Comparison of ENCODE assay signal across 1 cellular context in the genomic region with DNA sequence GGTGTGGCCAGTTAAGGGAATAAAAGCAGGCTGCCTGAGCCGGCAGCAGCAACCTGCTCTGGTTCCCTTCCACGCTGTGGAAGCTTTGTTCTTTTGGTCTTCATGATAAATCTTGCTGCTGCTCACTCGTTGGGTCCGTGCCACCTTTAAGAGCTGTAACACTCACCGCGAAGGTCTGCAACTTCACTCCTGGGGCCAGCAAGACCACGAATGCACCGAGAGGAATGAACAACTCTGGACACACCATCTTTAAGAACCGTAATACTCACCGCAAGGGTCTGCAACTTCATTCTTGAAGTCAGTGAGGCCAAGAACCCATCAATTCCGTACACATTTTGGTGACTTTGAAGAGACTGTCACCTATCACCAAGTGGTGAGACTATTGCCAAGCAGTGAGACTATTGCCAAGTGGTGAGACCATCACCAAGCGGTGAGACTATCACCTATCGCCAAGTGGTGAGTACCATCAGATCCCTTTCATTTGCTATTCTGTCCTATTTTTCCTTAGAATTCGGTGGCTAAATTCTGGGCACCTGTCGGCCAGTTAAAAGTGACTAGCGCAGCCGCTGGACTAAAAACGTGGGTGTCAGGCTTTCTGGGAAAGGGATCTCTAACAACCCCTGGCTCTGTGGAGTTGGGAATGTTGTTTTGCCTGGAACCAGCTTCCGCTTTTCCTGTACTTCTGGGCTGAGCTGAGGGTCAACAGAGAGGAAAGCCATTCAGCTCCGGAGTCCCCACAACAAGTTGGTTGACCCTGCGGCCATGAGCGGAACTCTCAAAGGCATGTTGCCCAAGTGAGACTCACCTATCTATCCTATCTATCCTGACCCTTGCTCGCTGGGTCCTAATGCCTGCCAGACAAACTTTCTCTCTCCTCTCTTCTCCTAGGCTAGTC.
TF ChIP-seq lines count a peak whose summit lies in the region.

A gene with protein sequence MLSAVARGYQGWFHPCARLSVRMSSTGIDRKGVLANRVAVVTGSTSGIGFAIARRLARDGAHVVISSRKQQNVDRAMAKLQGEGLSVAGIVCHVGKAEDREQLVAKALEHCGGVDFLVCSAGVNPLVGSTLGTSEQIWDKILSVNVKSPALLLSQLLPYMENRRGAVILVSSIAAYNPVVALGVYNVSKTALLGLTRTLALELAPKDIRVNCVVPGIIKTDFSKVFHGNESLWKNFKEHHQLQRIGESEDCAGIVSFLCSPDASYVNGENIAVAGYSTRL (plus strand): TSS at position 48 of the 895 bp plus-strand sequence. CDS start 2,501 bp downstream, outside the sequence.

TF ChIP-seq in HepG2, 621 proteins besides CTCF, POLR2A, EP300 and RAD21 (continued from another document and continues in another):
- TF ChIP-seq, protein P1, sequence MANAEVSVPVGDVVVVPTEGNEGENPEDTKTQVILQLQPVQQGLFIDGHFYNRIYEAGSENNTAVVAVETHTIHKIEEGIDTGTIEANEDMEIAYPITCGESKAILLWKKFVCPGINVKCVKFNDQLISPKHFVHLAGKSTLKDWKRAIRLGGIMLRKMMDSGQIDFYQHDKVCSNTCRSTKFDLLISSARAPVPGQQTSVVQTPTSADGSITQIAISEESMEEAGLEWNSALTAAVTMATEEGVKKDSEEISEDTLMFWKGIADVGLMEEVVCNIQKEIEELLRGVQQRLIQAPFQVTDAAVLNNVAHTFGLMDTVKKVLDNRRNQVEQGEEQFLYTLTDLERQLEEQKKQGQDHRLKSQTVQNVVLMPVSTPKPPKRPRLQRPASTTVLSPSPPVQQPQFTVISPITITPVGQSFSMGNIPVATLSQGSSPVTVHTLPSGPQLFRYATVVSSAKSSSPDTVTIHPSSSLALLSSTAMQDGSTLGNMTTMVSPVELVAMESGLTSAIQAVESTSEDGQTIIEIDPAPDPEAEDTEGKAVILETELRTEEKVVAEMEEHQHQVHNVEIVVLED (CRISPR knock-in tag; IDR thresholded peaks at IDR 0.05; ENCODE audit: borderline replicate concordance) = peak; percentile 70; the same call in 1 of the 2 replicates
- TF ChIP-seq ZNF138 (CRISPR knock-in tag; IDR thresholded peaks at IDR 0.05; ENCODE audit: low read depth) = no peak
- TF ChIP-seq ZNF337 (CRISPR knock-in tag; IDR thresholded peaks at IDR 0.05; ENCODE audit: borderline replicate concordance, low read depth) = no peak; the same call in 1 of the 2 replicates
- 0 out of 2 replicates have a peak, but pooled peaks have one; percentile 79 for TF ChIP-seq ZNF260 (CRISPR knock-in tag; IDR thresholded peaks at IDR 0.05; ENCODE audit: borderline replicate concordance, low read depth)
- TF ChIP-seq ZNF75D (CRISPR knock-in tag; IDR thresholded peaks at IDR 0.05; ENCODE audit: borderline replicate concordance) = no peak
- TF ChIP-seq ARNT (IDR thresholded peaks at IDR 0.05) = no peak
- TF ChIP-seq NR2F1 (CRISPR knock-in tag; IDR thresholded peaks at IDR 0.05) = peak in 1 of 2 experiments; percentile 73; a peak in 2 of 4 replicates
- TF ChIP-seq, protein P2, sequence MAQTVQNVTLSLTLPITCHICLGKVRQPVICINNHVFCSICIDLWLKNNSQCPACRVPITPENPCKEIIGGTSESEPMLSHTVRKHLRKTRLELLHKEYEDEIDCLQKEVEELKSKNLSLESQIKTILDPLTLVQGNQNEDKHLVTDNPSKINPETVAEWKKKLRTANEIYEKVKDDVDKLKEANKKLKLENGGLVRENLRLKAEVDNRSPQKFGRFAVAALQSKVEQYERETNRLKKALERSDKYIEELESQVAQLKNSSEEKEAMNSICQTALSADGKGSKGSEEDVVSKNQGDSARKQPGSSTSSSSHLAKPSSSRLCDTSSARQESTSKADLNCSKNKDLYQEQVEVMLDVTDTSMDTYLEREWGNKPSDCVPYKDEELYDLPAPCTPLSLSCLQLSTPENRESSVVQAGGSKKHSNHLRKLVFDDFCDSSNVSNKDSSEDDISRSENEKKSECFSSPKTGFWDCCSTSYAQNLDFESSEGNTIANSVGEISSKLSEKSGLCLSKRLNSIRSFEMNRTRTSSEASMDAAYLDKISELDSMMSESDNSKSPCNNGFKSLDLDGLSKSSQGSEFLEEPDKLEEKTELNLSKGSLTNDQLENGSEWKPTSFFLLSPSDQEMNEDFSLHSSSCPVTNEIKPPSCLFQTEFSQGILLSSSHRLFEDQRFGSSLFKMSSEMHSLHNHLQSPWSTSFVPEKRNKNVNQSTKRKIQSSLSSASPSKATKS (CRISPR knock-in tag; IDR thresholded peaks at IDR 0.05) = no peak
- no peak for TF ChIP-seq HDAC1 (CRISPR knock-in tag; IDR thresholded peaks at IDR 0.05)
- TF ChIP-seq SIX1 (CRISPR knock-in tag; IDR thresholded peaks at IDR 0.05; ENCODE audit: borderline replicate concordance) = peak; percentile 78; the same call in 1 of the 2 replicates
- TF ChIP-seq, protein P3, sequence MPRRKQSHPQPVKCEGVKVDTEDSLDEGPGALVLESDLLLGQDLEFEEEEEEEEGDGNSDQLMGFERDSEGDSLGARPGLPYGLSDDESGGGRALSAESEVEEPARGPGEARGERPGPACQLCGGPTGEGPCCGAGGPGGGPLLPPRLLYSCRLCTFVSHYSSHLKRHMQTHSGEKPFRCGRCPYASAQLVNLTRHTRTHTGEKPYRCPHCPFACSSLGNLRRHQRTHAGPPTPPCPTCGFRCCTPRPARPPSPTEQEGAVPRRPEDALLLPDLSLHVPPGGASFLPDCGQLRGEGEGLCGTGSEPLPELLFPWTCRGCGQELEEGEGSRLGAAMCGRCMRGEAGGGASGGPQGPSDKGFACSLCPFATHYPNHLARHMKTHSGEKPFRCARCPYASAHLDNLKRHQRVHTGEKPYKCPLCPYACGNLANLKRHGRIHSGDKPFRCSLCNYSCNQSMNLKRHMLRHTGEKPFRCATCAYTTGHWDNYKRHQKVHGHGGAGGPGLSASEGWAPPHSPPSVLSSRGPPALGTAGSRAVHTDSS (CRISPR knock-in tag; conservative IDR thresholded peaks at IDR 0.05) = no peak
- TF ChIP-seq, protein P4, sequence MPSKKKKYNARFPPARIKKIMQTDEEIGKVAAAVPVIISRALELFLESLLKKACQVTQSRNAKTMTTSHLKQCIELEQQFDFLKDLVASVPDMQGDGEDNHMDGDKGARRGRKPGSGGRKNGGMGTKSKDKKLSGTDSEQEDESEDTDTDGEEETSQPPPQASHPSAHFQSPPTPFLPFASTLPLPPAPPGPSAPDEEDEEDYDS (CRISPR knock-in tag; IDR thresholded peaks at IDR 0.05) = peak; percentile 99
- TF ChIP-seq, protein P5, sequence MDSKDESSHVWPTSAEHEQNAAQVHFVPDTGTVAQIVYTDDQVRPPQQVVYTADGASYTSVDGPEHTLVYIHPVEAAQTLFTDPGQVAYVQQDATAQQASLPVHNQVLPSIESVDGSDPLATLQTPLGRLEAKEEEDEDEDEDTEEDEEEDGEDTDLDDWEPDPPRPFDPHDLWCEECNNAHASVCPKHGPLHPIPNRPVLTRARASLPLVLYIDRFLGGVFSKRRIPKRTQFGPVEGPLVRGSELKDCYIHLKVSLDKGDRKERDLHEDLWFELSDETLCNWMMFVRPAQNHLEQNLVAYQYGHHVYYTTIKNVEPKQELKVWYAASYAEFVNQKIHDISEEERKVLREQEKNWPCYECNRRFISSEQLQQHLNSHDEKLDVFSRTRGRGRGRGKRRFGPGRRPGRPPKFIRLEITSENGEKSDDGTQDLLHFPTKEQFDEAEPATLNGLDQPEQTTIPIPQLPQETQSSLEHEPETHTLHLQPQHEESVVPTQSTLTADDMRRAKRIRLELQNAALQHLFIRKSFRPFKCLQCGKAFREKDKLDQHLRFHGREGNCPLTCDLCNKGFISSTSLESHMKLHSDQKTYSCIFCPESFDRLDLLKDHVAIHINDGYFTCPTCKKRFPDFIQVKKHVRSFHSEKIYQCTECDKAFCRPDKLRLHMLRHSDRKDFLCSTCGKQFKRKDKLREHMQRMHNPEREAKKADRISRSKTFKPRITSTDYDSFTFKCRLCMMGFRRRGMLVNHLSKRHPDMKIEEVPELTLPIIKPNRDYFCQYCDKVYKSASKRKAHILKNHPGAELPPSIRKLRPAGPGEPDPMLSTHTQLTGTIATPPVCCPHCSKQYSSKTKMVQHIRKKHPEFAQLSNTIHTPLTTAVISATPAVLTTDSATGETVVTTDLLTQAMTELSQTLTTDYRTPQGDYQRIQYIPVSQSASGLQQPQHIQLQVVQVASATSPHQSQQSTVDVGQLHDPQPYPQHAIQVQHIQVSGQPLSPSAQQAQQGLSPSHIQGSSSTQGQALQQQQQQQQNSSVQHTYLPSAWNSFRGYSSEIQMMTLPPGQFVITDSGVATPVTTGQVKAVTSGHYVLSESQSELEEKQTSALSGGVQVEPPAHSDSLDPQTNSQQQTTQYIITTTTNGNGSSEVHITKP (CRISPR knock-in tag; IDR thresholded peaks at IDR 0.05; ENCODE audit: low read depth) = peak; percentile 77; the same call in 1 of the 2 replicates
- TF ChIP-seq ZNF253 (CRISPR knock-in tag; IDR thresholded peaks at IDR 0.05; ENCODE audit: borderline replicate concordance) = no peak
- TF ChIP-seq FOXA3 (CRISPR knock-in tag; IDR thresholded peaks at IDR 0.05) = peak; percentile 83
- TF ChIP-seq, protein P6, sequence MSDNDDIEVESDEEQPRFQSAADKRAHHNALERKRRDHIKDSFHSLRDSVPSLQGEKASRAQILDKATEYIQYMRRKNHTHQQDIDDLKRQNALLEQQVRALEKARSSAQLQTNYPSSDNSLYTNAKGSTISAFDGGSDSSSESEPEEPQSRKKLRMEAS (IDR thresholded peaks at IDR 0.05) = no peak
- TF ChIP-seq PHF8 (CRISPR knock-in tag; IDR thresholded peaks at IDR 0.05) = peak; percentile 79
- TF ChIP-seq, protein P7, sequence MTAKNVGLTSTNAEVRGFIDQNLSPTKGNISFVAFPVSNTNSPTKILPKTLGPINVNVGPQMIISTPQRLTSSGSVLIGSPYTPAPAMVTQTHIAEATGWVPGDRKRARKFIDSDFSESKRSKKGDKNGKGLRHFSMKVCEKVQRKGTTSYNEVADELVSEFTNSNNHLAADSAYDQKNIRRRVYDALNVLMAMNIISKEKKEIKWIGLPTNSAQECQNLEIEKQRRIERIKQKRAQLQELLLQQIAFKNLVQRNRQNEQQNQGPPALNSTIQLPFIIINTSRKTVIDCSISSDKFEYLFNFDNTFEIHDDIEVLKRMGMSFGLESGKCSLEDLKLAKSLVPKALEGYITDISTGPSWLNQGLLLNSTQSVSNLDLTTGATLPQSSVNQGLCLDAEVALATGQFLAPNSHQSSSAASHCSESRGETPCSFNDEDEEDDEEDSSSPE (CRISPR knock-in tag; IDR thresholded peaks at IDR 0.05) = peak; percentile 74
- TF ChIP-seq ZNF282 (IDR thresholded peaks at IDR 0.05; ENCODE audit: partially characterized antibody) = no peak
- TF ChIP-seq ZKSCAN8 (CRISPR knock-in tag; IDR thresholded peaks at IDR 0.05; ENCODE audit: borderline replicate concordance) = peak; percentile 98
- no peak for TF ChIP-seq ZNF746 (CRISPR knock-in tag; IDR thresholded peaks at IDR 0.05)
- peak; percentile 71 for TF ChIP-seq NFATC3 (CRISPR knock-in tag; IDR thresholded peaks at IDR 0.05)
- TF ChIP-seq, protein P8, sequence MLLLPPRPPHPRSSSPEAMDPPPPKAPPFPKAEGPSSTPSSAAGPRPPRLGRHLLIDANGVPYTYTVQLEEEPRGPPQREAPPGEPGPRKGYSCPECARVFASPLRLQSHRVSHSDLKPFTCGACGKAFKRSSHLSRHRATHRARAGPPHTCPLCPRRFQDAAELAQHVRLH (CRISPR knock-in tag; IDR thresholded peaks at IDR 0.05; ENCODE audit: borderline replicate concordance, low read depth) = no peak; the same call in none of the 2 replicates
- TF ChIP-seq MAFF (IDR thresholded peaks at IDR 0.05; ENCODE audit: low read depth, low read length) = peak; percentile 42; the same call in 1 of the 2 replicates
- no peak for TF ChIP-seq LCORL (IDR thresholded peaks at IDR 0.05)
- 0 out of 2 replicates have a peak, but pooled peaks have one; percentile 64 for TF ChIP-seq LCORL (CRISPR knock-in tag; IDR thresholded peaks at IDR 0.05)
- no peak for TF ChIP-seq ZNF780A (CRISPR knock-in tag; IDR thresholded peaks at IDR 0.05)
- TF ChIP-seq, protein P9, sequence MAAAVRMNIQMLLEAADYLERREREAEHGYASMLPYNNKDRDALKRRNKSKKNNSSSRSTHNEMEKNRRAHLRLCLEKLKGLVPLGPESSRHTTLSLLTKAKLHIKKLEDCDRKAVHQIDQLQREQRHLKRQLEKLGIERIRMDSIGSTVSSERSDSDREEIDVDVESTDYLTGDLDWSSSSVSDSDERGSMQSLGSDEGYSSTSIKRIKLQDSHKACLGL (CRISPR knock-in tag; IDR thresholded peaks at IDR 0.05) = no peak
- no peak for TF ChIP-seq MED8 (CRISPR knock-in tag; IDR thresholded peaks at IDR 0.05; ENCODE audit: insufficient replicate concordance)
- no peak for TF ChIP-seq ZSCAN20 (CRISPR knock-in tag; IDR thresholded peaks at IDR 0.05; ENCODE audit: borderline replicate concordance)
- TF ChIP-seq RAD51 (IDR thresholded peaks at IDR 0.05; ENCODE audit: borderline replicate concordance) = no peak
- TF ChIP-seq ZZZ3 (CRISPR knock-in tag; IDR thresholded peaks at IDR 0.05; ENCODE audit: borderline replicate concordance) = peak; percentile 73
- TF ChIP-seq ZNF792 (CRISPR knock-in tag; IDR thresholded peaks at IDR 0.05) = peak; percentile 97
- peak; percentile 100 for TF ChIP-seq SMAD3 (CRISPR knock-in tag; IDR thresholded peaks at IDR 0.05)
- TF ChIP-seq, protein P10, sequence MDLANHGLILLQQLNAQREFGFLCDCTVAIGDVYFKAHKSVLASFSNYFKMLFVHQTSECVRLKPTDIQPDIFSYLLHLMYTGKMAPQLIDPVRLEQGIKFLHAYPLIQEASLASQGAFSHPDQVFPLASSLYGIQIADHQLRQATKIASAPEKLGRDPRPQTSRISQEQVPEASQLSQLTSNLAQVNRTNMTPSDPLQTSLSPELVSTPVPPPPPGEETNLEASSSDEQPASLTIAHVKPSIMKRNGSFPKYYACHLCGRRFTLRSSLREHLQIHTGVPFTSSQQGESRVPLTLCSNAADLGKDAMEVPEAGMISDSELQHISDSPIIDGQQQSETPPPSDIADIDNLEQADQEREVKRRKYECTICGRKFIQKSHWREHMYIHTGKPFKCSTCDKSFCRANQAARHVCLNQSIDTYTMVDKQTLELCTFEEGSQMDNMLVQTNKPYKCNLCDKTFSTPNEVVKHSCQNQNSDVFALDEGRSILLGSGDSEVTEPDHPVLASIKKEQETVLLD (CRISPR knock-in tag; IDR thresholded peaks at IDR 0.05; ENCODE audit: low read depth) = no peak
- TF ChIP-seq IRX3 (CRISPR knock-in tag; IDR thresholded peaks at IDR 0.05; ENCODE audit: borderline replicate concordance, low read depth) = peak; percentile 98
- no peak for TF ChIP-seq ONECUT2 (CRISPR knock-in tag; IDR thresholded peaks at IDR 0.05)
- TF ChIP-seq TBX3 (IDR thresholded peaks at IDR 0.05; ENCODE audit: borderline replicate concordance) = no peak
- TF ChIP-seq ZIK1 (CRISPR knock-in tag; IDR thresholded peaks at IDR 0.05; ENCODE audit: borderline replicate concordance, low read depth) = 0 out of 2 replicates have a peak, but pooled peaks have one; percentile 45
- no peak for TF ChIP-seq ZNF766 (CRISPR knock-in tag; IDR thresholded peaks at IDR 0.05; ENCODE audit: borderline replicate concordance)
- TF ChIP-seq, protein P11, sequence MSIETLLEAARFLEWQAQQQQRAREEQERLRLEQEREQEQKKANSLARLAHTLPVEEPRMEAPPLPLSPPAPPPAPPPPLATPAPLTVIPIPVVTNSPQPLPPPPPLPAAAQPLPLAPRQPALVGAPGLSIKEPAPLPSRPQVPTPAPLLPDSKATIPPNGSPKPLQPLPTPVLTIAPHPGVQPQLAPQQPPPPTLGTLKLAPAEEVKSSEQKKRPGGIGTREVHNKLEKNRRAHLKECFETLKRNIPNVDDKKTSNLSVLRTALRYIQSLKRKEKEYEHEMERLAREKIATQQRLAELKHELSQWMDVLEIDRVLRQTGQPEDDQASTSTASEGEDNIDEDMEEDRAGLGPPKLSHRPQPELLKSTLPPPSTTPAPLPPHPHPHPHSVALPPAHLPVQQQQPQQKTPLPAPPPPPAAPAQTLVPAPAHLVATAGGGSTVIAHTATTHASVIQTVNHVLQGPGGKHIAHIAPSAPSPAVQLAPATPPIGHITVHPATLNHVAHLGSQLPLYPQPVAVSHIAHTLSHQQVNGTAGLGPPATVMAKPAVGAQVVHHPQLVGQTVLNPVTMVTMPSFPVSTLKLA (IDR thresholded peaks at IDR 0.05) = peak; percentile 32
- no peak for TF ChIP-seq NCOA5 (CRISPR knock-in tag; IDR thresholded peaks at IDR 0.05)
- no peak; the same call in 1 of the 2 replicates for TF ChIP-seq HMG20A (CRISPR knock-in tag; IDR thresholded peaks at IDR 0.05; ENCODE audit: borderline replicate concordance)
